1 cellular context compared by ENCODE assay signal in the genomic region with DNA sequence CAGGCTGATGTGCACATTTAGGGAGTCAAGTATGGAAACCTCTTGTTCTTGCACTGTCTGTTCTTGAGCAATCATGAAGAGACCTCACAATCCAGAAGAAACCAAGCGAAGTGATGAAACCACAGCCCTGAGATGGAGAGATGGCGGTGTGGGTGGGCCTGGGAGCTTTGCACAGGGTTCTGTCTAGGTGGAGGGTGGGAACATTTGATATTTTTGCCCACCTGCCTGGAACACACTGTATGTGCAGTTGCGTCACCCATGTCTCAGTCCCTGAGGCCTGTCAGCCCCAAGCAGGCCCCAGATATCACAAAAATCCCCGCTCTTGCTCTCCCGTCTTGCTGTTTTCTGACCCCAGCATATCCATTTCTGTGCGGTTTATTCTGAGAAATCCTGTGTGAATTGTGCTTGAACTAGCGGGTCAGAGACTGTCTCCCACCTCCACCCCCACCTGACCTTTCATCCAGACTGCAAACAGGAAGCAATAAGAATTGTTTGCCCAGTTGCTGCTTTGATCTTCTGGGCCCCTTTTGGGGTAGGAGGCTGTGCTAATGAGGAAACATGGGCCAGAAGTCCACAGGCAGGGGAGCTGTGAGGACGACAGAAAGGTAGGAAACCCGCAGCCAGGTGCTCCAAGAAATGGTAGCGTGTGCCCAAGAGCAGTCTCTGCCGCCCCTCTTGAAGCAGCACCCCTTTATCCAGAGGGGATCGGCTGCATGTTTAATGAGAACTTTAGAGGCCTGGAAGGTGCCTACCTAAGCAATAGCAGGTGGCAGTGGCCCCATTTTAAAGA.
TF ChIP-seq lines count a peak whose summit lies in the region.

No MANE protein-coding gene starts in this region.

TF ChIP-seq in HepG2, 621 proteins besides CTCF, POLR2A, EP300 and RAD21 (continued from another document and continues in another):
- TF ChIP-seq, protein P1, sequence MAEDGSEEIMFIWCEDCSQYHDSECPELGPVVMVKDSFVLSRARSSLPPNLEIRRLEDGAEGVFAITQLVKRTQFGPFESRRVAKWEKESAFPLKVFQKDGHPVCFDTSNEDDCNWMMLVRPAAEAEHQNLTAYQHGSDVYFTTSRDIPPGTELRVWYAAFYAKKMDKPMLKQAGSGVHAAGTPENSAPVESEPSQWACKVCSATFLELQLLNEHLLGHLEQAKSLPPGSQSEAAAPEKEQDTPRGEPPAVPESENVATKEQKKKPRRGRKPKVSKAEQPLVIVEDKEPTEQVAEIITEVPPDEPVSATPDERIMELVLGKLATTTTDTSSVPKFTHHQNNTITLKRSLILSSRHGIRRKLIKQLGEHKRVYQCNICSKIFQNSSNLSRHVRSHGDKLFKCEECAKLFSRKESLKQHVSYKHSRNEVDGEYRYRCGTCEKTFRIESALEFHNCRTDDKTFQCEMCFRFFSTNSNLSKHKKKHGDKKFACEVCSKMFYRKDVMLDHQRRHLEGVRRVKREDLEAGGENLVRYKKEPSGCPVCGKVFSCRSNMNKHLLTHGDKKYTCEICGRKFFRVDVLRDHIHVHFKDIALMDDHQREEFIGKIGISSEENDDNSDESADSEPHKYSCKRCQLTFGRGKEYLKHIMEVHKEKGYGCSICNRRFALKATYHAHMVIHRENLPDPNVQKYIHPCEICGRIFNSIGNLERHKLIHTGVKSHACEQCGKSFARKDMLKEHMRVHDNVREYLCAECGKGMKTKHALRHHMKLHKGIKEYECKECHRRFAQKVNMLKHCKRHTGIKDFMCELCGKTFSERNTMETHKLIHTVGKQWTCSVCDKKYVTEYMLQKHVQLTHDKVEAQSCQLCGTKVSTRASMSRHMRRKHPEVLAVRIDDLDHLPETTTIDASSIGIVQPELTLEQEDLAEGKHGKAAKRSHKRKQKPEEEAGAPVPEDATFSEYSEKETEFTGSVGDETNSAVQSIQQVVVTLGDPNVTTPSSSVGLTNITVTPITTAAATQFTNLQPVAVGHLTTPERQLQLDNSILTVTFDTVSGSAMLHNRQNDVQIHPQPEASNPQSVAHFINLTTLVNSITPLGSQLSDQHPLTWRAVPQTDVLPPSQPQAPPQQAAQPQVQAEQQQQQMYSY (CRISPR knock-in tag; IDR thresholded peaks at IDR 0.05): peak; percentile 97
- TF ChIP-seq SOX5 (CRISPR knock-in tag; IDR thresholded peaks at IDR 0.05; ENCODE audit: borderline replicate concordance): peak; percentile 99
- TF ChIP-seq, protein P2, sequence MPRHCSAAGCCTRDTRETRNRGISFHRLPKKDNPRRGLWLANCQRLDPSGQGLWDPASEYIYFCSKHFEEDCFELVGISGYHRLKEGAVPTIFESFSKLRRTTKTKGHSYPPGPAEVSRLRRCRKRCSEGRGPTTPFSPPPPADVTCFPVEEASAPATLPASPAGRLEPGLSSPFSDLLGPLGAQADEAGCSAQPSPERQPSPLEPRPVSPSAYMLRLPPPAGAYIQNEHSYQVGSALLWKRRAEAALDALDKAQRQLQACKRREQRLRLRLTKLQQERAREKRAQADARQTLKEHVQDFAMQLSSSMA (CRISPR knock-in tag; IDR thresholded peaks at IDR 0.05): no peak
- no peak for TF ChIP-seq EHMT2 (IDR thresholded peaks at IDR 0.05; ENCODE audit: borderline replicate concordance, low read depth, low read length)
- no peak for TF ChIP-seq NFIB (CRISPR knock-in tag; IDR thresholded peaks at IDR 0.05; ENCODE audit: borderline replicate concordance)
- peak; percentile 100 for TF ChIP-seq RXRA (CRISPR knock-in tag; IDR thresholded peaks at IDR 0.05)
- TF ChIP-seq, protein P3, sequence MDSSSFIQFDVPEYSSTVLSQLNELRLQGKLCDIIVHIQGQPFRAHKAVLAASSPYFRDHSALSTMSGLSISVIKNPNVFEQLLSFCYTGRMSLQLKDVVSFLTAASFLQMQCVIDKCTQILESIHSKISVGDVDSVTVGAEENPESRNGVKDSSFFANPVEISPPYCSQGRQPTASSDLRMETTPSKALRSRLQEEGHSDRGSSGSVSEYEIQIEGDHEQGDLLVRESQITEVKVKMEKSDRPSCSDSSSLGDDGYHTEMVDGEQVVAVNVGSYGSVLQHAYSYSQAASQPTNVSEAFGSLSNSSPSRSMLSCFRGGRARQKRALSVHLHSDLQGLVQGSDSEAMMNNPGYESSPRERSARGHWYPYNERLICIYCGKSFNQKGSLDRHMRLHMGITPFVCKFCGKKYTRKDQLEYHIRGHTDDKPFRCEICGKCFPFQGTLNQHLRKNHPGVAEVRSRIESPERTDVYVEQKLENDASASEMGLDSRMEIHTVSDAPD (CRISPR knock-in tag; IDR thresholded peaks at IDR 0.05): peak; percentile 50; the same call in 1 of the 2 replicates
- no peak for TF ChIP-seq ATF7 (IDR thresholded peaks at IDR 0.05)
- peak; percentile 94 for TF ChIP-seq ATF7 (CRISPR knock-in tag; IDR thresholded peaks at IDR 0.05)
- no peak for TF ChIP-seq NBN (conservative IDR thresholded peaks at IDR 0.05)
- TF ChIP-seq, protein P4, sequence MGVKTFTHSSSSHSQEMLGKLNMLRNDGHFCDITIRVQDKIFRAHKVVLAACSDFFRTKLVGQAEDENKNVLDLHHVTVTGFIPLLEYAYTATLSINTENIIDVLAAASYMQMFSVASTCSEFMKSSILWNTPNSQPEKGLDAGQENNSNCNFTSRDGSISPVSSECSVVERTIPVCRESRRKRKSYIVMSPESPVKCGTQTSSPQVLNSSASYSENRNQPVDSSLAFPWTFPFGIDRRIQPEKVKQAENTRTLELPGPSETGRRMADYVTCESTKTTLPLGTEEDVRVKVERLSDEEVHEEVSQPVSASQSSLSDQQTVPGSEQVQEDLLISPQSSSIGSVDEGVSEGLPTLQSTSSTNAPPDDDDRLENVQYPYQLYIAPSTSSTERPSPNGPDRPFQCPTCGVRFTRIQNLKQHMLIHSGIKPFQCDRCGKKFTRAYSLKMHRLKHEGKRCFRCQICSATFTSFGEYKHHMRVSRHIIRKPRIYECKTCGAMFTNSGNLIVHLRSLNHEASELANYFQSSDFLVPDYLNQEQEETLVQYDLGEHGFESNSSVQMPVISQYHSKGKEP (CRISPR knock-in tag; IDR thresholded peaks at IDR 0.05): no peak
- TF ChIP-seq, protein P5, sequence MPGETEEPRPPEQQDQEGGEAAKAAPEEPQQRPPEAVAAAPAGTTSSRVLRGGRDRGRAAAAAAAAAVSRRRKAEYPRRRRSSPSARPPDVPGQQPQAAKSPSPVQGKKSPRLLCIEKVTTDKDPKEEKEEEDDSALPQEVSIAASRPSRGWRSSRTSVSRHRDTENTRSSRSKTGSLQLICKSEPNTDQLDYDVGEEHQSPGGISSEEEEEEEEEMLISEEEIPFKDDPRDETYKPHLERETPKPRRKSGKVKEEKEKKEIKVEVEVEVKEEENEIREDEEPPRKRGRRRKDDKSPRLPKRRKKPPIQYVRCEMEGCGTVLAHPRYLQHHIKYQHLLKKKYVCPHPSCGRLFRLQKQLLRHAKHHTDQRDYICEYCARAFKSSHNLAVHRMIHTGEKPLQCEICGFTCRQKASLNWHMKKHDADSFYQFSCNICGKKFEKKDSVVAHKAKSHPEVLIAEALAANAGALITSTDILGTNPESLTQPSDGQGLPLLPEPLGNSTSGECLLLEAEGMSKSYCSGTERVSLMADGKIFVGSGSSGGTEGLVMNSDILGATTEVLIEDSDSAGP (CRISPR knock-in tag; IDR thresholded peaks at IDR 0.05; ENCODE audit: borderline replicate concordance): peak; percentile 94
- no peak for TF ChIP-seq SRSF9 (IDR thresholded peaks at IDR 0.05; ENCODE audit: borderline replicate concordance, insufficient read depth, low read depth, low read length, poor library complexity, severe bottlenecking)
- TF ChIP-seq, protein P6, sequence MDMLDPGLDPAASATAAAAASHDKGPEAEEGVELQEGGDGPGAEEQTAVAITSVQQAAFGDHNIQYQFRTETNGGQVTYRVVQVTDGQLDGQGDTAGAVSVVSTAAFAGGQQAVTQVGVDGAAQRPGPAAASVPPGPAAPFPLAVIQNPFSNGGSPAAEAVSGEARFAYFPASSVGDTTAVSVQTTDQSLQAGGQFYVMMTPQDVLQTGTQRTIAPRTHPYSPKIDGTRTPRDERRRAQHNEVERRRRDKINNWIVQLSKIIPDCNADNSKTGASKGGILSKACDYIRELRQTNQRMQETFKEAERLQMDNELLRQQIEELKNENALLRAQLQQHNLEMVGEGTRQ (IDR thresholded peaks at IDR 0.05; ENCODE audit: low read depth, low read length): peak; percentile 52
- TF ChIP-seq, protein P6 (CRISPR knock-in tag; IDR thresholded peaks at IDR 0.05; ENCODE audit: borderline replicate concordance): peak; percentile 58; the same call in 1 of the 2 replicates
- peak; percentile 63; the same call in 1 of the 2 replicates for TF ChIP-seq NAIF1 (CRISPR knock-in tag; IDR thresholded peaks at IDR 0.05; ENCODE audit: borderline replicate concordance)
- TF ChIP-seq TOPORS (CRISPR knock-in tag; IDR thresholded peaks at IDR 0.05): peak; percentile 96
- TF ChIP-seq, protein P7, sequence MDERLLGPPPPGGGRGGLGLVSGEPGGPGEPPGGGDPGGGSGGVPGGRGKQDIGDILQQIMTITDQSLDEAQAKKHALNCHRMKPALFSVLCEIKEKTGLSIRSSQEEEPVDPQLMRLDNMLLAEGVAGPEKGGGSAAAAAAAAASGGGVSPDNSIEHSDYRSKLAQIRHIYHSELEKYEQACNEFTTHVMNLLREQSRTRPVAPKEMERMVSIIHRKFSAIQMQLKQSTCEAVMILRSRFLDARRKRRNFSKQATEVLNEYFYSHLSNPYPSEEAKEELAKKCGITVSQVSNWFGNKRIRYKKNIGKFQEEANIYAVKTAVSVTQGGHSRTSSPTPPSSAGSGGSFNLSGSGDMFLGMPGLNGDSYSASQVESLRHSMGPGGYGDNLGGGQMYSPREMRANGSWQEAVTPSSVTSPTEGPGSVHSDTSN (CRISPR knock-in tag; IDR thresholded peaks at IDR 0.05): no peak
- peak; percentile 81 for TF ChIP-seq JARID2 (CRISPR knock-in tag; IDR thresholded peaks at IDR 0.05; ENCODE audit: insufficient replicate concordance)
- TF ChIP-seq HDAC1 (CRISPR knock-in tag; IDR thresholded peaks at IDR 0.05): peak; percentile 100
- TF ChIP-seq ZNF143 (CRISPR knock-in tag; IDR thresholded peaks at IDR 0.05): peak; percentile 68
- no peak for TF ChIP-seq MATR3 (CRISPR knock-in tag; IDR thresholded peaks at IDR 0.05)
- peak; percentile 100 for TF ChIP-seq FOXK1 (CRISPR knock-in tag; IDR thresholded peaks at IDR 0.05; ENCODE audit: borderline replicate concordance, low read depth)
- TF ChIP-seq, protein P8, sequence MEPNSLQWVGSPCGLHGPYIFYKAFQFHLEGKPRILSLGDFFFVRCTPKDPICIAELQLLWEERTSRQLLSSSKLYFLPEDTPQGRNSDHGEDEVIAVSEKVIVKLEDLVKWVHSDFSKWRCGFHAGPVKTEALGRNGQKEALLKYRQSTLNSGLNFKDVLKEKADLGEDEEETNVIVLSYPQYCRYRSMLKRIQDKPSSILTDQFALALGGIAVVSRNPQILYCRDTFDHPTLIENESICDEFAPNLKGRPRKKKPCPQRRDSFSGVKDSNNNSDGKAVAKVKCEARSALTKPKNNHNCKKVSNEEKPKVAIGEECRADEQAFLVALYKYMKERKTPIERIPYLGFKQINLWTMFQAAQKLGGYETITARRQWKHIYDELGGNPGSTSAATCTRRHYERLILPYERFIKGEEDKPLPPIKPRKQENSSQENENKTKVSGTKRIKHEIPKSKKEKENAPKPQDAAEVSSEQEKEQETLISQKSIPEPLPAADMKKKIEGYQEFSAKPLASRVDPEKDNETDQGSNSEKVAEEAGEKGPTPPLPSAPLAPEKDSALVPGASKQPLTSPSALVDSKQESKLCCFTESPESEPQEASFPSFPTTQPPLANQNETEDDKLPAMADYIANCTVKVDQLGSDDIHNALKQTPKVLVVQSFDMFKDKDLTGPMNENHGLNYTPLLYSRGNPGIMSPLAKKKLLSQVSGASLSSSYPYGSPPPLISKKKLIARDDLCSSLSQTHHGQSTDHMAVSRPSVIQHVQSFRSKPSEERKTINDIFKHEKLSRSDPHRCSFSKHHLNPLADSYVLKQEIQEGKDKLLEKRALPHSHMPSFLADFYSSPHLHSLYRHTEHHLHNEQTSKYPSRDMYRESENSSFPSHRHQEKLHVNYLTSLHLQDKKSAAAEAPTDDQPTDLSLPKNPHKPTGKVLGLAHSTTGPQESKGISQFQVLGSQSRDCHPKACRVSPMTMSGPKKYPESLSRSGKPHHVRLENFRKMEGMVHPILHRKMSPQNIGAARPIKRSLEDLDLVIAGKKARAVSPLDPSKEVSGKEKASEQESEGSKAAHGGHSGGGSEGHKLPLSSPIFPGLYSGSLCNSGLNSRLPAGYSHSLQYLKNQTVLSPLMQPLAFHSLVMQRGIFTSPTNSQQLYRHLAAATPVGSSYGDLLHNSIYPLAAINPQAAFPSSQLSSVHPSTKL (CRISPR knock-in tag; IDR thresholded peaks at IDR 0.05): peak; percentile 100
- TF ChIP-seq ZNF264 (CRISPR knock-in tag; IDR thresholded peaks at IDR 0.05): peak; percentile 98
- TF ChIP-seq CENPX (CRISPR knock-in tag; IDR thresholded peaks at IDR 0.05): no peak
- no peak for TF ChIP-seq HCFC1 (IDR thresholded peaks at IDR 0.05; ENCODE audit: low read depth, low read length)
- TF ChIP-seq ZNF672 (CRISPR knock-in tag; IDR thresholded peaks at IDR 0.05): 0 out of 2 replicates have a peak, but pooled peaks have one; percentile 64
- TF ChIP-seq, protein P9, sequence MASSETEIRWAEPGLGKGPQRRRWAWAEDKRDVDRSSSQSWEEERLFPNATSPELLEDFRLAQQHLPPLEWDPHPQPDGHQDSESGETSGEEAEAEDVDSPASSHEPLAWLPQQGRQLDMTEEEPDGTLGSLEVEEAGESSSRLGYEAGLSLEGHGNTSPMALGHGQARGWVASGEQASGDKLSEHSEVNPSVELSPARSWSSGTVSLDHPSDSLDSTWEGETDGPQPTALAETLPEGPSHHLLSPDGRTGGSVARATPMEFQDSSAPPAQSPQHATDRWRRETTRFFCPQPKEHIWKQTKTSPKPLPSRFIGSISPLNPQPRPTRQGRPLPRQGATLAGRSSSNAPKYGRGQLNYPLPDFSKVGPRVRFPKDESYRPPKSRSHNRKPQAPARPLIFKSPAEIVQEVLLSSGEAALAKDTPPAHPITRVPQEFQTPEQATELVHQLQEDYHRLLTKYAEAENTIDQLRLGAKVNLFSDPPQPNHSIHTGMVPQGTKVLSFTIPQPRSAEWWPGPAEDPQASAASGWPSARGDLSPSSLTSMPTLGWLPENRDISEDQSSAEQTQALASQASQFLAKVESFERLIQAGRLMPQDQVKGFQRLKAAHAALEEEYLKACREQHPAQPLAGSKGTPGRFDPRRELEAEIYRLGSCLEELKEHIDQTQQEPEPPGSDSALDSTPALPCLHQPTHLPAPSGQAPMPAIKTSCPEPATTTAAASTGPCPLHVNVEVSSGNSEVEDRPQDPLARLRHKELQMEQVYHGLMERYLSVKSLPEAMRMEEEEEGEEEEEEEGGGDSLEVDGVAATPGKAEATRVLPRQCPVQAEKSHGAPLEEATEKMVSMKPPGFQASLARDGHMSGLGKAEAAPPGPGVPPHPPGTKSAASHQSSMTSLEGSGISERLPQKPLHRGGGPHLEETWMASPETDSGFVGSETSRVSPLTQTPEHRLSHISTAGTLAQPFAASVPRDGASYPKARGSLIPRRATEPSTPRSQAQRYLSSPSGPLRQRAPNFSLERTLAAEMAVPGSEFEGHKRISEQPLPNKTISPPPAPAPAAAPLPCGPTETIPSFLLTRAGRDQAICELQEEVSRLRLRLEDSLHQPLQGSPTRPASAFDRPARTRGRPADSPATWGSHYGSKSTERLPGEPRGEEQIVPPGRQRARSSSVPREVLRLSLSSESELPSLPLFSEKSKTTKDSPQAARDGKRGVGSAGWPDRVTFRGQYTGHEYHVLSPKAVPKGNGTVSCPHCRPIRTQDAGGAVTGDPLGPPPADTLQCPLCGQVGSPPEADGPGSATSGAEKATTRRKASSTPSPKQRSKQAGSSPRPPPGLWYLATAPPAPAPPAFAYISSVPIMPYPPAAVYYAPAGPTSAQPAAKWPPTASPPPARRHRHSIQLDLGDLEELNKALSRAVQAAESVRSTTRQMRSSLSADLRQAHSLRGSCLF (CRISPR knock-in tag; IDR thresholded peaks at IDR 0.05; ENCODE audit: borderline replicate concordance): peak; percentile 86; the same call in 1 of the 2 replicates
